In genomic region chr1:226325178-226325577, GRCh38 we compare ENCODE assay signal across 22 cellular contexts. TPM values are rescaled to one million over a fixed set of nuclear protein-coding genes. Genes with fewer than 3 reads are reported as not detected.
DNase-seq lines count a peak whose midpoint lies in the region; ATAC-seq and TF ChIP-seq lines count a peak whose summit lies in the region.
"Had no signal": no experiment of that assay in that cellular context is flagged by ENCODE, and none has a peak within 500 bp of the region (broad histone marks: within the 10 kb centered on the region; RNA-seq: fewer than 3 reads in every experiment).

No MANE protein-coding gene starts in this region.

- H3K27ac ChIP-seq in mammary epithelial cell (ENCODE audit: insufficient read depth, low read depth, low read length) (no peak overlapping the region), GM23338 (ENCODE audit: low read depth) (no peak overlapping the region), uterus (no peak overlapping the region)
- H3K27ac ChIP-seq: heart right ventricle, pancreas had no signal

- H3K4me2 ChIP-seq in mammary epithelial cell (ENCODE audit: insufficient read depth, low read depth, low read length) (no peak overlapping the region), GM23338 (no peak overlapping the region)

- H3F3A ChIP-seq in GM23338 (replicated peaks; ENCODE audit: low read depth): no peaks in the 10 kb centered on the region

- H3K9me3 ChIP-seq in mammary epithelial cell (replicated peaks; ENCODE audit: insufficient read depth, low read length) (no peaks in the 10 kb centered on the region), uterus (no peaks in the 10 kb centered on the region)
- H3K9me3 ChIP-seq: heart right ventricle, pancreas had no signal

- H3K27me3 ChIP-seq in mammary epithelial cell (ENCODE audit: insufficient read depth, low read length) (no peaks in the 10 kb centered on the region), GM23338 (ENCODE audit: insufficient read depth) (no peaks in the 10 kb centered on the region), uterus (no peaks in the 10 kb centered on the region)
- H3K27me3 ChIP-seq: pancreas had no signal

- H4K20me1 ChIP-seq in mammary epithelial cell (ENCODE audit: insufficient read depth, low read length): no peaks in the 10 kb centered on the region
- no peaks in the 10 kb centered on the region for H4K20me1 ChIP-seq in GM23338 (replicated peaks; ENCODE audit: insufficient read depth)

- H3K4me1 Mint-ChIP-seq in GM23338: no peaks in the 10 kb centered on the region
- H3K4me1 Mint-ChIP-seq: activated B cell treated with CpG ODN at 0.5 μM for 24 hours; activated naive CD8-positive, alpha-beta T cell treated with anti-CD3 and anti-CD28 coated beads, Interleukin-2, amount 50 U/mL, for 24 hours; stimulated activated naive CD8-positive, alpha-beta T cell treated with anti-CD3 and anti-CD28 coated beads, Interleukin-15, amount 100 ng/mL, for 72 hours had no signal

- H3K4me3 ChIP-seq in mammary epithelial cell (replicated peaks in 1 of 3; ENCODE audit: insufficient read depth in 1 of 3, low read depth in 2 of 3, low read length in 3 of 3): no peak overlapping the region
- H3K4me3 ChIP-seq in GM23338: no peak overlapping the region
- no peak overlapping the region for H3K4me3 ChIP-seq in uterus
- H3K4me3 ChIP-seq: heart right ventricle, lung, pancreas had no signal

- dilution Hi-C loops in mammary epithelial cell (cut with HindIII; ENCODE audit: low sequenced_read_pairs): no loop called here

- WGBS in mammary epithelial cell (ENCODE audit: low coverage, missing lambda C conversion rate): 0% methylated on average over 1 of the region's 1 CpG

- H3K4me1 ChIP-seq in mammary epithelial cell (ENCODE audit: insufficient read depth, low read length) (peaks cover 7% of the 10 kb centered on the region), GM23338 (ENCODE audit: insufficient read depth) (no peaks in the 10 kb centered on the region), uterus (no peaks in the 10 kb centered on the region)
- H3K4me1 ChIP-seq: heart right ventricle, pancreas had no signal

- CTCF ChIA-PET in mammary epithelial cell (lab: Charles Lee; ENCODE audit: low non-redundant PET): no interaction called here

- no peak for TF ChIP-seq POLR2A in uterus (IDR thresholded peaks at IDR 0.05)

- no peaks in the 10 kb centered on the region for H3K36me3 ChIP-seq in mammary epithelial cell (ENCODE audit: insufficient read depth, low read length)
- H3K36me3 ChIP-seq in GM23338 (ENCODE audit: insufficient read depth): no peaks in the 10 kb centered on the region
- H3K36me3 ChIP-seq in uterus: no peaks in the 10 kb centered on the region
- H3K36me3 ChIP-seq: heart right ventricle, pancreas had no signal

- in situ Hi-C loops in mammary epithelial cell (cut with MboI; ENCODE audit: low sequenced_read_pairs in 2 of 2): no loop called here

- no peak for ATAC-seq in GM23338
- ATAC-seq: activated naive CD8-positive, alpha-beta T cell treated with anti-CD3 and anti-CD28 coated beads, Interleukin-2, amount 50 U/mL, for 24 hours; heart right ventricle; pancreas; stimulated activated naive CD8-positive, alpha-beta T cell treated with anti-CD3 and anti-CD28 coated beads, Interleukin-15, amount 100 ng/mL, for 72 hours had no signal

- H3K27me3 Mint-ChIP-seq in GM23338 (ENCODE audit: insufficient read depth, low read depth, poor library complexity): peaks cover 5% of the 10 kb centered on the region

- intact Hi-C loops in mammary epithelial cell (cut with micrococcal nuclease) (no loop called here), uterus (cut with DNase I; ENCODE audit: low total_unique reads) (no loop called here)

- no peak overlapping the region for H3K9ac ChIP-seq in mammary epithelial cell (ENCODE audit: insufficient read depth, low read length)

- H2AFZ ChIP-seq in mammary epithelial cell (ENCODE audit: low read depth, low read length) (no peak overlapping the region), GM23338 (no peak overlapping the region)

- H3K79me2 ChIP-seq in mammary epithelial cell (ENCODE audit: insufficient read depth, low read length) (no peaks in the 10 kb centered on the region), GM23338 (replicated peaks; ENCODE audit: insufficient read depth) (no peaks in the 10 kb centered on the region)

- no peak for TF ChIP-seq CTCF in mammary epithelial cell (conservative IDR thresholded peaks at IDR 0.05 in 1 of 2, IDR thresholded peaks at IDR 0.05 in 1 of 2; ENCODE audit: extremely low read depth in 1 of 2, insufficient read depth in 1 of 2, low read depth in 1 of 2, low read length in 2 of 2)
- no peak for TF ChIP-seq CTCF in GM23338 (conservative IDR thresholded peaks at IDR 0.05; ENCODE audit: low read depth in 2 of 2)
- TF ChIP-seq CTCF in uterus (IDR thresholded peaks at IDR 0.05): no peak

- no TSS peak for BruUV-seq in mammary epithelial cell (replicated peaks; lab: Mats Ljungman, UMichigan)

- no peaks in the 10 kb centered on the region for H3K9me2 ChIP-seq in GM23338 (ENCODE audit: insufficient read depth)

- no peaks in the 10 kb centered on the region for H3K36me3 Mint-ChIP-seq in GM23338 (ENCODE audit: low read depth)

- no peaks in the 10 kb centered on the region for H3K9me3 Mint-ChIP-seq in GM23338
- H3K9me3 Mint-ChIP-seq: activated naive CD8-positive, alpha-beta T cell treated with anti-CD3 and anti-CD28 coated beads, Interleukin-2, amount 50 U/mL, for 24 hours; activated T-helper 1 cell treated with anti-CD3 and anti-CD28 coated beads, Interleukin-12 subunit alpha, Interleukin-12 subunit beta, Interleukin-2, Interleukin-4 antibody, amounts not matched to agents 30 ng/mL and 10 ng/mL and 1 ng/mL, durations not matched to agents 14 hours and 24 hours and 36 hours; stimulated activated naive CD8-positive, alpha-beta T cell treated with anti-CD3 and anti-CD28 coated beads, Interleukin-15, amount 100 ng/mL, for 72 hours; T-helper 1 cell treated with Interleukin-12 subunit alpha and Interleukin-12 subunit beta and Interleukin-4 antibody, amounts not matched to agents 30 μg/mL and 1 μg/mL, for 36 hours had no signal

- no peak overlapping the region for H3K27ac Mint-ChIP-seq in GM23338
- H3K27ac Mint-ChIP-seq: activated B cell treated with CpG ODN at 0.5 μM for 24 hours; activated naive CD8-positive, alpha-beta T cell treated with anti-CD3 and anti-CD28 coated beads, Interleukin-2, amount 50 U/mL, for 24 hours; activated T-helper 1 cell treated with anti-CD3 and anti-CD28 coated beads, Interleukin-12 subunit alpha, Interleukin-12 subunit beta, Interleukin-2, Interleukin-4 antibody, amounts not matched to agents 30 ng/mL and 10 ng/mL and 1 ng/mL, durations not matched to agents 14 hours and 24 hours and 36 hours; stimulated activated naive CD8-positive, alpha-beta T cell treated with anti-CD3 and anti-CD28 coated beads, Interleukin-15, amount 100 ng/mL, for 72 hours; T-helper 1 cell treated with Interleukin-12 subunit alpha and Interleukin-12 subunit beta and Interleukin-4 antibody, amounts not matched to agents 30 μg/mL and 1 μg/mL, for 36 hours had no signal

- H3K4me3 Mint-ChIP-seq in GM23338: no peak overlapping the region
- H3K4me3 Mint-ChIP-seq: activated B cell treated with CpG ODN at 0.5 μM for 24 hours; activated naive CD8-positive, alpha-beta T cell treated with anti-CD3 and anti-CD28 coated beads, Interleukin-2, amount 50 U/mL, for 24 hours; activated T-helper 1 cell treated with anti-CD3 and anti-CD28 coated beads, Interleukin-12 subunit alpha, Interleukin-12 subunit beta, Interleukin-2, Interleukin-4 antibody, amounts not matched to agents 30 ng/mL and 10 ng/mL and 1 ng/mL, durations not matched to agents 14 hours and 24 hours and 36 hours; stimulated activated naive CD8-positive, alpha-beta T cell treated with anti-CD3 and anti-CD28 coated beads, Interleukin-15, amount 100 ng/mL, for 72 hours; T-helper 1 cell treated with Interleukin-12 subunit alpha and Interleukin-12 subunit beta and Interleukin-4 antibody, amounts not matched to agents 30 μg/mL and 1 μg/mL, for 36 hours had no signal

- DNase-seq in ELR (ENCODE audit: low read depth): peak; percentile 39
- DNase-seq in M059J (ENCODE audit: low read depth): peak; percentile 69
- peak; percentile 78 for DNase-seq in mammary epithelial cell
- DNase-seq in myocyte (ENCODE audit: low read depth): peak; percentile 23
- DNase-seq in GM23338 (ENCODE audit: low spot score): no peak
- no peak for DNase-seq in activated CD8-positive, alpha-beta memory T cell treated with anti-CD3 and anti-CD28 coated beads, Interleukin-2, amount 50 U/mL, for 4 hours
- no peak for DNase-seq in uterus
- DNase-seq: activated B cell treated with CpG ODN at 0.5 μM for 24 hours; activated CD8-positive, alpha-beta memory T cell treated with anti-CD3 and anti-CD28 coated beads for 24 hours; activated naive CD8-positive, alpha-beta T cell treated with anti-CD3 and anti-CD28 coated beads, Interleukin-2, amount 50 U/mL, for 24 hours; AML-193; effector CD4-positive, alpha-beta T cell; GF-D8; heart right ventricle; MM.1S; NCI-H345; pancreas; SHP77 treated with DMSO at 0.1 percent for 48 hours; stimulated activated naive CD8-positive, alpha-beta T cell treated with anti-CD3 and anti-CD28 coated beads, Interleukin-15, amount 100 ng/mL, for 72 hours had no signal

TF ChIP-seq in GM23338, 12 proteins besides CTCF, POLR2A, EP300 and RAD21 (continues in another document):
- no peak for TF ChIP-seq EZH2 (IDR thresholded peaks at IDR 0.05; ENCODE audit: low read depth, unreplicated experiment)

RNA-seq across cellular contexts. Expression of gene LIN9, which starts 16.2 kb away (rescaled TPM):
- total RNA-seq in M059J (2014; rRNA removed; shearing (Covaris generic)): 10.2 and 16.1 TPM in 2 replicates
- 1 to 10 TPM; 2.5 to 4.0 TPM for total RNA-seq in mammary epithelial cell
- polyA plus RNA-seq in mammary epithelial cell: 3.0 TPM
- polyA minus RNA-seq in mammary epithelial cell: 14.8 TPM
- total RNA-seq in myocyte: 2.1 and 4.4 TPM in 2 replicates
- 0.59 TPM for polyA plus RNA-seq in myocyte (2012)
- total RNA-seq in GM23338 (2014; rRNA removed; shearing (Covaris generic)): 16.9 and 17.5 TPM in 2 replicates
- 11.8 and 12.4 TPM in 2 replicates for polyA plus RNA-seq in GM23338 (2016; fragmentation: Nextera tagmentation; extraction: Ambion mirVana)
- 10 to 100 TPM in 1 of 4 donors, 1 to 10 TPM in 2, under 1 TPM in 1; 0.59 to 15.1 (median 3.9) TPM for total RNA-seq in uterus

Comparison
In these comparisons a context has a peak if more than half of its experiments do, and no peak if none do; other contexts are left out.
1. DNase-seq: peak in ELR (single experiment), M059J (single experiment), mammary epithelial cell (single experiment) and myocyte (single experiment); none in GM23338 (single experiment), activated CD8-positive, alpha-beta memory T cell treated with anti-CD3 and anti-CD28 coated beads, Interleukin-2, amount 50 U/mL, for 4 hours (single experiment) and uterus (0 of 2).